ENCODE assay signal across 1 cellular context in the genomic region with DNA sequence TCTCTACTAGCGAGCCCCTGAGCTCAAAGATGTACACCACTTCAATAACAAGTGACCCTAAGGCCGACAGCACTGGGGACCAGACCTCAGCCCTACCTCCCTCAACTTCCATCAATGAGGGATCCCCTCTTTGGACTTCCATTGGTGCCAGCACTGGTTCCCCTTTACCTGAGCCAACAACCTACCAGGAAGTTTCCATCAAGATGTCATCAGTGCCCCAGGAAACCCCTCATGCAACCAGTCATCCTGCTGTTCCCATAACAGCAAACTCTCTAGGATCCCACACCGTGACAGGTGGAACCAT.
TF ChIP-seq lines count a peak whose summit lies in the region.

No MANE protein-coding gene starts in this region.

TF ChIP-seq in GM12878, 131 proteins besides CTCF, POLR2A, EP300 and RAD21:
- TF ChIP-seq BACH1 (IDR thresholded peaks at IDR 0.05; ENCODE audit: borderline replicate concordance) (no peak), POLR2AphosphoS5 (IDR thresholded peaks at IDR 0.05; ENCODE audit: low read length) (no peak), ZNF207 (IDR thresholded peaks at IDR 0.05; ENCODE audit: borderline replicate concordance) (0 out of 2 replicates have a peak, but pooled peaks have one; percentile 2), SUZ12 (IDR thresholded peaks at IDR 0.05; ENCODE audit: unreplicated experiment) (no peak), MTA3 (IDR thresholded peaks at IDR 0.05; ENCODE audit: borderline replicate concordance, low read length) (peak; percentile 48; the same call in 1 of the 2 replicates)
TF ChIP-seq in GM12878: peak in this region for 2.
